ENCODE assay signal across 1 cellular context in genomic region chr15:36797128-36797527, GRCh38.
TF ChIP-seq lines count a peak whose summit lies in the region.

No MANE protein-coding gene starts in this region.

TF ChIP-seq in IMR-90, 13 proteins besides CTCF, POLR2A, EP300 and RAD21:
- TF ChIP-seq, protein P1, sequence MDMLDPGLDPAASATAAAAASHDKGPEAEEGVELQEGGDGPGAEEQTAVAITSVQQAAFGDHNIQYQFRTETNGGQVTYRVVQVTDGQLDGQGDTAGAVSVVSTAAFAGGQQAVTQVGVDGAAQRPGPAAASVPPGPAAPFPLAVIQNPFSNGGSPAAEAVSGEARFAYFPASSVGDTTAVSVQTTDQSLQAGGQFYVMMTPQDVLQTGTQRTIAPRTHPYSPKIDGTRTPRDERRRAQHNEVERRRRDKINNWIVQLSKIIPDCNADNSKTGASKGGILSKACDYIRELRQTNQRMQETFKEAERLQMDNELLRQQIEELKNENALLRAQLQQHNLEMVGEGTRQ (IDR thresholded peaks at IDR 0.05; ENCODE audit: low read depth, low read length), result no peak
- no peak for TF ChIP-seq ELK1 (IDR thresholded peaks at IDR 0.05; ENCODE audit: borderline replicate concordance, low read depth, low read length)
- TF ChIP-seq BHLHE40 (IDR thresholded peaks at IDR 0.05; ENCODE audit: low read depth, low read length), result no peak
- TF ChIP-seq CHD1 (IDR thresholded peaks at IDR 0.05; ENCODE audit: low read depth, low read length), result no peak
- TF ChIP-seq RFX5 (IDR thresholded peaks at IDR 0.05; ENCODE audit: low read depth, low read length), result no peak
- TF ChIP-seq SMC3 (IDR thresholded peaks at IDR 0.05; ENCODE audit: low read depth, low read length), result no peak
- TF ChIP-seq CEBPB (IDR thresholded peaks at IDR 0.05; ENCODE audit: low read depth, low read length), result no peak
- no peak for TF ChIP-seq FOS (IDR thresholded peaks at IDR 0.05; ENCODE audit: low read depth, low read length)
- no peak for TF ChIP-seq NFE2L2 (IDR thresholded peaks at IDR 0.05; ENCODE audit: low read depth, low read length)
